In genomic region chr6:4732691-4733315, GRCh38 we compare ENCODE assay signal across 8 cellular contexts. TPM values are rescaled to one million over a fixed set of nuclear protein-coding genes. Genes with fewer than 3 reads are reported as not detected.
DNase-seq lines count a peak whose midpoint lies in the region; ATAC-seq and TF ChIP-seq lines count a peak whose summit lies in the region.

No MANE protein-coding gene starts in this region.

- no peaks in the 10 kb centered on the region for H3K36me3 Mint-ChIP-seq in activated naive CD4-positive, alpha-beta T cell treated with anti-CD3 and anti-CD28 coated beads, Interleukin-2, amount 10 ng/mL, durations not matched to agents 7 days and 5 days

- peaks cover 13% of the 10 kb centered on the region for H3K27me3 Mint-ChIP-seq in activated naive CD4-positive, alpha-beta T cell treated with anti-CD3 and anti-CD28 coated beads, Interleukin-2, amount 10 ng/mL, durations not matched to agents 7 days and 5 days

- no peaks in the 10 kb centered on the region for H3K9me3 ChIP-seq in adrenal gland (replicated peaks in 1 of 3)
- H3K9me3 ChIP-seq in stomach: no peaks in the 10 kb centered on the region

- TF ChIP-seq EP300 in stomach (IDR thresholded peaks at IDR 0.05): no peak

- H3K36me3 ChIP-seq in adrenal gland (replicated peaks in 1 of 2) (no peaks in the 10 kb centered on the region), stomach (no peaks in the 10 kb centered on the region)

- intact Hi-C loops in adrenal gland (cut with DNase I): loop anchor here in 1 of 2 donors (5.0 kb wide), 1 partner anchor 301 kb away; no protein-coding TSS in a partner anchor
- intact Hi-C loops in stomach (cut with DNase I; ENCODE audit: low total_unique reads): no loop called here

- H3K27me3 ChIP-seq in adrenal gland (no peaks in the 10 kb centered on the region), stomach (peaks cover 0 to 6% (median 0%) of the 10 kb centered on the region in 3 donors)

- CTCF ChIA-PET in activated naive CD4-positive, alpha-beta T cell treated with anti-CD3 and anti-CD28 coated beads, Interleukin-2, amount 10 ng/mL, durations not matched to agents 7 days and 5 days (lab: Charles Lee): no interaction called here

- no peak for ATAC-seq in activated CD4-positive, CD25-positive, alpha-beta regulatory T cell treated with anti-CD3 and anti-CD28 coated beads, Interleukin-2, amount 50 U/mL, for 24 hours

- TF ChIP-seq CTCF in adrenal gland (IDR thresholded peaks at IDR 0.05) (no peak), stomach (IDR thresholded peaks at IDR 0.05) (no peak)

- TF ChIP-seq POLR2A in adrenal gland (IDR thresholded peaks at IDR 0.05) (no peak), stomach (IDR thresholded peaks at IDR 0.05) (no peak)

- H3K4me1 Mint-ChIP-seq in activated naive CD4-positive, alpha-beta T cell treated with anti-CD3 and anti-CD28 coated beads, Interleukin-2, amount 10 ng/mL, durations not matched to agents 7 days and 5 days: no peaks in the 10 kb centered on the region

- peak; percentile 15 for DNase-seq in DMS79 treated with DMSO at 0.1 percent for 48 hours (lab: John Stamatoyannopoulos, UW)
- no peak for DNase-seq in DMS79 (lab: John Stamatoyannopoulos, UW)
- peak; percentile 59 to 82 (median 79) for DNase-seq in adrenal gland
- DNase-seq in hepatic stellate cell (ENCODE audit: low spot score): peak; percentile 86
- peak; percentile 44 for DNase-seq in stomach
- DNase-seq in activated naive CD4-positive, alpha-beta T cell treated with anti-CD3 and anti-CD28 coated beads, Interleukin-2, amount 10 ng/mL, durations not matched to agents 7 days and 5 days: no peak
- no peak for DNase-seq in NAMALWA (ENCODE audit: low spot score)

- H3K27ac Mint-ChIP-seq in activated naive CD4-positive, alpha-beta T cell treated with anti-CD3 and anti-CD28 coated beads, Interleukin-2, amount 10 ng/mL, durations not matched to agents 7 days and 5 days: no peak overlapping the region

- no peaks in the 10 kb centered on the region for H3K9me3 Mint-ChIP-seq in activated naive CD4-positive, alpha-beta T cell treated with anti-CD3 and anti-CD28 coated beads, Interleukin-2, amount 10 ng/mL, durations not matched to agents 7 days and 5 days

- 9 to 29% (median 20%) methylated on average over 6 to 10 of the region's 10 CpGs for WGBS in adrenal gland, 4 donors
- WGBS in stomach, 5 donors: 21 to 33% (median 25%) methylated on average over 10 of the region's 10 CpGs

- H3K4me3 Mint-ChIP-seq in activated naive CD4-positive, alpha-beta T cell treated with anti-CD3 and anti-CD28 coated beads, Interleukin-2, amount 10 ng/mL, durations not matched to agents 7 days and 5 days: no peak overlapping the region

- H3K4me3 ChIP-seq in adrenal gland (peak overlapping the region in 2 of 4 donors; percentile 9 to 12), stomach (peak overlapping the region; percentile 25 to 40 (median 34))

- no peak overlapping the region for H3K27ac ChIP-seq in adrenal gland
- no peak overlapping the region for H3K27ac ChIP-seq in stomach

- H3K4me1 ChIP-seq in adrenal gland (replicated peaks in 1 of 2) (peaks cover 0 to 4% of the 10 kb centered on the region in 2 donors), stomach (peaks cover 0 to 16% (median 7%) of the 10 kb centered on the region in 4 donors)

RNA-seq across cellular contexts. Expression of gene CDYL, which starts 43.4 kb away (rescaled TPM):
- 10 to 100 TPM; 19.5 to 37.4 (median 26.4) TPM for total RNA-seq in adrenal gland
- polyA plus RNA-seq in adrenal gland: 10 to 100 TPM in 1 of 3 donors, 1 to 10 TPM in 2; 3.3 to 13.3 (median 6.0) TPM
- 100 to 1,000 TPM in 1 of 5 donors, 10 to 100 TPM in 4; 13.4 to 226 (median 25.2) TPM for total RNA-seq in stomach
- 1 to 10 TPM; 6.2 to 7.7 (median 6.6) TPM for polyA plus RNA-seq in stomach

Comparison
In these comparisons a context has a peak if more than half of its experiments do, and no peak if none do; other contexts are left out.
1. DNase-seq: peak in DMS79 treated with DMSO at 0.1 percent for 48 hours (single experiment), adrenal gland (7 of 7), hepatic stellate cell (single experiment) and stomach (single experiment); none in DMS79 (single experiment), activated naive CD4-positive, alpha-beta T cell treated with anti-CD3 and anti-CD28 coated beads, Interleukin-2, amount 10 ng/mL, durations not matched to agents 7 days and 5 days (single experiment) and NAMALWA (single experiment).